ENCODE assay signal across 1 cellular context in the genomic region with DNA sequence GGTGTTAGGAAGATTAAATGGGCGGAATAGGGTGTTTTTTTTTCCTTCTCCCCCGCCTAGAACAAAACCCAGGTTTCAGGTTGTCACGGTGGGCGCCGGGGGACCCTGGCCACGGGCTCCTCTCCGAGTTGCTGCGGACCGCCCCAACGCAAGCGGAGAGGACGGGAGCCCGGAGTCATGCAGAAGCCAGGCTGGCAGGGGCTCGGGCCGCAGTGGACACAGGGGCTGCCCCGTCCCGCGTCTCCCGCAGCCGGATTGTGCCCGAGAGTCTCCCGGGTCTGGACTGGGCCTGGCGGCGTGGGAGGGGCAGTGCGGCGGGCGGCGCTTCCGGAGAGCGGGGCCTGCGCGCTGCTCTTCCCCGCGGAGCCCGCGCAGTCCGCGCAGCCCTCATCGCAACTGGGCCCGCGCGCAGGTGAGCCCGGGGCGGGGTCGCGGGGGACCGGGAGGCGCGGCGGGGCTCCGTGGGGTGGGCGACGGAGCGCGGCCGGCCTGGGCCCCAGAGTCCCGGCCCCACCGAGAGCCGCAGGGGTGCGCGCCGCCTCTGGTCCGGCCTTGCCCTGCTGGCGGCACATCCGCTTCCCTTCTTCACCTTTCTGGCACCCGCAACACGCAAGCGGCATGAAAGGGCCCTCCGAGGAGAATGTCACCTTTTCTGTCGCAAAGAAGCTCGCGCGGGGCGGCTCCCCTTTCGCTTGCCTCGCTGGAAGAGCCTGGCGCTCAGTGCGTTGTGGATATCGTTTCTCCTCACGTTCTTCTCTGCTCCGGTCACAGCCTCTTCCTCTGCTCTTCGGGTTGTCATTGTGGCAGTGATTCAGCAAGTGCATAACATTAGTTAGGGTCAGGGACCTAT.
TF ChIP-seq lines count a peak whose summit lies in the region.

TSS of gene TIRAP (plus strand) at position 352 of the 850 bp plus-strand sequence. CDS start 7,802 bp downstream, outside the sequence.

TF ChIP-seq in HCT116, 20 proteins besides CTCF, POLR2A, EP300 and RAD21 (continued from another document):
- TF ChIP-seq REST (IDR thresholded peaks at IDR 0.05; ENCODE audit: low read depth) (no peak), POLR2AphosphoS5 (IDR thresholded peaks at IDR 0.05; ENCODE audit: low read depth, low read length) (peak; percentile 86), FOSL1 (IDR thresholded peaks at IDR 0.05; ENCODE audit: low read depth) (no peak), YY1 (IDR thresholded peaks at IDR 0.05; ENCODE audit: extremely low read depth, insufficient replicate concordance, low read depth, low read length) (no peak), JUND (IDR thresholded peaks at IDR 0.05) (no peak), ZFX (IDR thresholded peaks at IDR 0.05) (peak; percentile 98)
- TF ChIP-seq, protein P1, sequence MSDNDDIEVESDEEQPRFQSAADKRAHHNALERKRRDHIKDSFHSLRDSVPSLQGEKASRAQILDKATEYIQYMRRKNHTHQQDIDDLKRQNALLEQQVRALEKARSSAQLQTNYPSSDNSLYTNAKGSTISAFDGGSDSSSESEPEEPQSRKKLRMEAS (IDR thresholded peaks at IDR 0.05), result 0 out of 2 replicates have a peak, but pooled peaks have one; percentile 15
